Comparison of ENCODE assay signal across 18 cellular contexts in the genomic region with DNA sequence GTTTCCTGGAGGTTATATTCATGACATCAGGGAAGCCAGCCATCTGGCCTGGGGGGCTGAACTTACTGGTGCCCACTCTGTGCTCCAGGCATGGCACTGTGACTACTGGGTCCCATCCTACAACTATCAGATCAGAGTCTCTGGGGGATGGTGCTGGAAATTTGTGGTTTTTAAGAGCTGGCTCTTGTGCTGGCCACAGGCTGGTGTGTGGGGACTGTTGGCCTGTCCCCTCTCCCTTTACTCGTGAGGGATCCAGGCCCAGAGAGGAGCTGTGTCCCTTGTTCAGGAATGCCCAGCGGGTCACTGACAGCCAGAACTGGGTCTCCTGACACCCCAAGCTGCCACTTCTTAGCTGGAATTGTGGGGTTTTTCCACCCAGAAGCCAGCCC. TPM values are rescaled to one million over a fixed set of nuclear protein-coding genes. Genes with fewer than 3 reads are reported as not detected.
DNase-seq lines count a peak whose midpoint lies in the region; ATAC-seq and TF ChIP-seq lines count a peak whose summit lies in the region.
"Had no signal": no experiment of that assay in that cellular context is flagged by ENCODE, and none has a peak within 500 bp of the region (broad histone marks: within the 10 kb centered on the region; RNA-seq: fewer than 3 reads in every experiment).

No MANE protein-coding gene starts in this region.

- H3K27me3 Mint-ChIP-seq in activated T-cell treated with anti-CD3 and anti-CD28 coated beads, Interleukin-2, amount 50 U/mL, for 24 hours = no peaks in the 10 kb centered on the region
- H3K27me3 Mint-ChIP-seq in activated T-cell treated with anti-CD3 and anti-CD28 coated beads, Interleukin-2, amount 50 U/mL, for 4 hours (ENCODE audit: low read depth) = no peaks in the 10 kb centered on the region
- H3K27me3 Mint-ChIP-seq in type B pancreatic cell = no peaks in the 10 kb centered on the region
- H3K27me3 Mint-ChIP-seq: activated naive CD8-positive, alpha-beta T cell treated with anti-CD3 and anti-CD28 coated beads, Interleukin-2, amount 50 U/mL, for 24 hours; CD4-positive, alpha-beta memory T cell; naive thymus-derived CD8-positive, alpha-beta T cell; T-helper 17 cell had no signal

- H3K9me3 Mint-ChIP-seq in activated T-cell treated with anti-CD3 and anti-CD28 coated beads, Interleukin-2, amount 50 U/mL, for 24 hours = no peaks in the 10 kb centered on the region
- no peaks in the 10 kb centered on the region for H3K9me3 Mint-ChIP-seq in activated T-cell treated with anti-CD3 and anti-CD28 coated beads, Interleukin-2, amount 50 U/mL, for 4 hours
- no peaks in the 10 kb centered on the region for H3K9me3 Mint-ChIP-seq in type B pancreatic cell
- H3K9me3 Mint-ChIP-seq: activated naive CD8-positive, alpha-beta T cell treated with anti-CD3 and anti-CD28 coated beads, Interleukin-2, amount 50 U/mL, for 24 hours had no signal

- H3K4me3 Mint-ChIP-seq in activated T-cell treated with anti-CD3 and anti-CD28 coated beads, Interleukin-2, amount 50 U/mL, for 24 hours = no peak overlapping the region
- H3K4me3 Mint-ChIP-seq in activated T-cell treated with anti-CD3 and anti-CD28 coated beads, Interleukin-2, amount 50 U/mL, for 4 hours = no peak overlapping the region
- H3K4me3 Mint-ChIP-seq in type B pancreatic cell = no peak overlapping the region
- H3K4me3 Mint-ChIP-seq: activated naive CD8-positive, alpha-beta T cell treated with anti-CD3 and anti-CD28 coated beads, Interleukin-2, amount 50 U/mL, for 24 hours; CD4-positive, alpha-beta memory T cell; naive thymus-derived CD8-positive, alpha-beta T cell; T-helper 17 cell had no signal

- no peak overlapping the region for H3K27ac Mint-ChIP-seq in activated T-cell treated with anti-CD3 and anti-CD28 coated beads, Interleukin-2, amount 50 U/mL, for 24 hours
- H3K27ac Mint-ChIP-seq in type B pancreatic cell = peak overlapping the region; percentile 41
- H3K27ac Mint-ChIP-seq: activated naive CD8-positive, alpha-beta T cell treated with anti-CD3 and anti-CD28 coated beads, Interleukin-2, amount 50 U/mL, for 24 hours; CD4-positive, alpha-beta memory T cell; naive thymus-derived CD8-positive, alpha-beta T cell; T-helper 17 cell had no signal

- H3K4me1 Mint-ChIP-seq in activated T-cell treated with anti-CD3 and anti-CD28 coated beads, Interleukin-2, amount 50 U/mL, for 24 hours (ENCODE audit: low read depth) = no peaks in the 10 kb centered on the region
- no peaks in the 10 kb centered on the region for H3K4me1 Mint-ChIP-seq in activated T-cell treated with anti-CD3 and anti-CD28 coated beads, Interleukin-2, amount 50 U/mL, for 4 hours (ENCODE audit: low read depth)
- H3K4me1 Mint-ChIP-seq in type B pancreatic cell (ENCODE audit: unreplicated experiment) = peaks cover 12% of the 10 kb centered on the region
- H3K4me1 Mint-ChIP-seq: activated naive CD8-positive, alpha-beta T cell treated with anti-CD3 and anti-CD28 coated beads, Interleukin-2, amount 50 U/mL, for 24 hours; CD4-positive, alpha-beta memory T cell had no signal

- no peak for TF ChIP-seq CTCF in type B pancreatic cell (conservative IDR thresholded peaks at IDR 0.05)

- ATAC-seq in activated T-cell treated with anti-CD3 and anti-CD28 coated beads, Interleukin-2, amount 50 U/mL, for 4 hours = no peak
- ATAC-seq: activated naive CD8-positive, alpha-beta T cell treated with anti-CD3 and anti-CD28 coated beads, Interleukin-2, amount 50 U/mL, for 24 hours; HCT116; naive thymus-derived CD8-positive, alpha-beta T cell; T-helper 17 cell had no signal

- H3K36me3 Mint-ChIP-seq in activated T-cell treated with anti-CD3 and anti-CD28 coated beads, Interleukin-2, amount 50 U/mL, for 24 hours (ENCODE audit: low read depth) = peaks cover 96% of the 10 kb centered on the region
- H3K36me3 Mint-ChIP-seq in activated T-cell treated with anti-CD3 and anti-CD28 coated beads, Interleukin-2, amount 50 U/mL, for 4 hours (ENCODE audit: insufficient read depth) = peaks cover 35% of the 10 kb centered on the region
- H3K36me3 Mint-ChIP-seq in type B pancreatic cell = peaks cover 17% of the 10 kb centered on the region

- peak; percentile 15 for DNase-seq in activated T-cell treated with anti-CD3 and anti-CD28 coated beads, Interleukin-2, amount 50 U/mL, for 24 hours
- DNase-seq in activated T-cell treated with anti-CD3 and anti-CD28 coated beads, Interleukin-2, amount 50 U/mL, for 4 hours = no peak
- DNase-seq in NCI-H2029 (lab: John Stamatoyannopoulos, UW) (peak; percentile 19), iPS-NIHi7 (ENCODE audit: extremely low spot score) (peak; percentile 5), type B pancreatic cell (ENCODE audit: extremely low spot score, unreplicated experiment) (no peak), ureter (ENCODE audit: low spot score) (no peak), NCI-H510A (lab: John Stamatoyannopoulos, UW) (no peak)
- DNase-seq: activated CD4-positive, alpha-beta T cell treated with anti-CD3 and anti-CD28 coated beads for 48 hours; activated effector memory CD4-positive, alpha-beta T cell treated with anti-CD3 and anti-CD28 coated beads, Interleukin-2, amount 50 U/mL, for 16 hours; activated naive CD8-positive, alpha-beta T cell treated with anti-CD3 and anti-CD28 coated beads, Interleukin-2, amount 50 U/mL, for 24 hours; CD4-positive, alpha-beta memory T cell; kidney glomerular epithelial cell; naive thymus-derived CD8-positive, alpha-beta T cell; NCI-H1417 treated with DMSO at 0.1 percent for 48 hours; NCI-H2227 treated with DMSO at 0.1 percent for 48 hours; Peyer's patch; T-helper 17 cell had no signal

RNA-seq across cellular contexts. Expression of a gene that starts 44.5 kb away (rescaled TPM):
- 10 to 100 TPM in 2 of 3 donors, 1 to 10 TPM in 1; 9.9 to 15.3 (median 14.4) TPM for total RNA-seq in activated T-cell treated with anti-CD3 and anti-CD28 coated beads, Interleukin-2, amount 50 U/mL, for 4 hours
- 15.6 and 21.5 TPM in 2 replicates for total RNA-seq in type B pancreatic cell (ENCODE audit: low replicate concordance)
- 15.2 TPM for total RNA-seq in ureter

Comparison
In these comparisons a context has a peak if more than half of its experiments do, and no peak if none do; other contexts are left out.
1. DNase-seq: peak in activated T-cell treated with anti-CD3 and anti-CD28 coated beads, Interleukin-2, amount 50 U/mL, for 24 hours (single experiment), NCI-H2029 (single experiment) and iPS-NIHi7 (single experiment); none in activated T-cell treated with anti-CD3 and anti-CD28 coated beads, Interleukin-2, amount 50 U/mL, for 4 hours (single experiment), type B pancreatic cell (single experiment), ureter (single experiment) and NCI-H510A (single experiment).